Comparison of ENCODE assay signal across 8 cellular contexts in the genomic region with DNA sequence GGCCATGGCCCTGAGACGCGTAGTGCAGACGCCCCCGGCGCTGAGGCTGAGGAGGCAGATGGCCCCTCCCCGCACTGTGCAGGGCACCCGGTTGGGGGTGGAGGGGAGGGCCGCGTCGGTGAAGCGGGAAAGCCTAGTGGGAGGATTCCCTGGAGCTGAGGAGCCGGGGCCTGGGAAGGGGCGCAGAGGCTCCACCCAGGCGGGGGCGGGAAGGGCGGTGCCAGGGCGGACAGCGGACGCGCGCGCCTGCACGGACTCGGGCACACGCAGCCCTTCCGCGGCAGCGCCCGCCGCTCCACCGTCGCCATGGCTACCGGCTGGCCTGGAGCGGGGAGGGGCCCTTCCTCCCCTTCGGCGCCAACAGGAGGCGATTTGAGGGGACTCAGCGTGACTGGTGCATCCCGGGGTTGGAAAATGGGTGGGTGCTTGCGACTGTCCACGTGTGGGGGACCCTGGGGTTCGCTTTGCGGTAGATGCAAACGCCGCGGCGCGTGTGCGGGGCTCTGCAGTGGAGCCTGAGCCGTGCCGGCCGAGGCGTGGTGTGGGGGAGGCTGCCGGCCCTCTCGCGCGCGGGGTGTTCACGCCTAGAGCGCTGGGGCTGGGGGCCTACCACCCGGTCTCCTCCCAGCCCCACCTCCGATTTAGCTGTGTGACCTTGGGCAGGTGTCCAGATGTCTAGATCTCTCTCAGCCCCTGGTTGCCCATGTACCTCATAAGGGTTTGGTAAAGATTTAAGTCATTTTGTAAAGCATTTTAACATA. TPM values are rescaled to one million over a fixed set of nuclear protein-coding genes. Genes with fewer than 3 reads are reported as not detected.
DNase-seq lines count a peak whose midpoint lies in the region; ATAC-seq, FAIRE-seq and TF ChIP-seq lines count a peak whose summit lies in the region.

No MANE protein-coding gene starts in this region.

- peak; percentile 89 for DNase-seq in D721Med (ENCODE audit: insufficient read length, low spot score)
- peak; percentile 79 for DNase-seq in NCI-H510A (lab: John Stamatoyannopoulos, UW)
- peak; percentile 79 for DNase-seq in cardiac septum (ENCODE audit: low spot score)
- peak; percentile 37 for DNase-seq in pons (ENCODE audit: low spot score)

- intact Hi-C loops in cardiac septum (cut with DNase I) = loop anchor here (5.0 kb wide), 1 partner anchor 82 kb away; no protein-coding TSS in a partner anchor

- no peaks in the 10 kb centered on the region for H3K9me3 Mint-ChIP-seq in activated naive CD4-positive, alpha-beta T cell treated with anti-CD3 and anti-CD28 coated beads, Interleukin-2, amount 50 U/mL, for 24 hours

- no peak for TF ChIP-seq CTCF in D721Med (IDR thresholded peaks at IDR 0.05; ENCODE audit: insufficient read depth, missing control alignments)

- FAIRE-seq in D721Med (lab: Jason Lieb, UNC) = no peak

- H3K27me3 Mint-ChIP-seq in activated naive CD4-positive, alpha-beta T cell treated with anti-CD3 and anti-CD28 coated beads, Interleukin-2, amount 50 U/mL, for 24 hours = peaks cover 8% of the 10 kb centered on the region

- peaks cover 4% of the 10 kb centered on the region for H3K4me1 Mint-ChIP-seq in activated naive CD4-positive, alpha-beta T cell treated with anti-CD3 and anti-CD28 coated beads, Interleukin-2, amount 50 U/mL, for 24 hours

- ATAC-seq in HG03039 (IDR thresholded peaks at IDR 0.05; ENCODE audit: unreplicated experiment) (no peak), GM19455 (IDR thresholded peaks at IDR 0.05; ENCODE audit: unreplicated experiment) (no peak), GM18511 (IDR thresholded peaks at IDR 0.05; ENCODE audit: unreplicated experiment) (no peak)

- H3K36me3 Mint-ChIP-seq in activated naive CD4-positive, alpha-beta T cell treated with anti-CD3 and anti-CD28 coated beads, Interleukin-2, amount 50 U/mL, for 24 hours = no peaks in the 10 kb centered on the region

- H3K4me3 Mint-ChIP-seq in activated naive CD4-positive, alpha-beta T cell treated with anti-CD3 and anti-CD28 coated beads, Interleukin-2, amount 50 U/mL, for 24 hours = peak overlapping the region; percentile 71

- no peak overlapping the region for H3K27ac Mint-ChIP-seq in activated naive CD4-positive, alpha-beta T cell treated with anti-CD3 and anti-CD28 coated beads, Interleukin-2, amount 50 U/mL, for 24 hours

RNA-seq across cellular contexts. Expression of a gene that starts 35.1 kb away (rescaled TPM):
- total RNA-seq in cardiac septum = 9.1 TPM

Comparison
In these comparisons a context has a peak if more than half of its experiments do, and no peak if none do; other contexts are left out.
1. DNase-seq: peak in every context shown above with its lines; median percentile 89 in D721Med; 79 in NCI-H510A; 79 in cardiac septum; 37 in pons.